ENCODE assay signal across 25 cellular contexts in genomic region chr14:89484445-89484844, GRCh38.
DNase-seq lines count a peak whose midpoint lies in the region; ATAC-seq and TF ChIP-seq lines count a peak whose summit lies in the region.
"Had no signal": no experiment of that assay in that cellular context is flagged by ENCODE, and none has a peak within 500 bp of the region (broad histone marks: within the 10 kb centered on the region; RNA-seq: fewer than 3 reads in every experiment).

No MANE protein-coding gene starts in this region.

- peak overlapping the region; percentile 85 for H3K27ac Mint-ChIP-seq in activated CD8-positive, alpha-beta T cell treated with anti-CD3 and anti-CD28 coated beads, Interleukin-2, amount 10 ng/mL, durations not matched to agents 7 days and 5 days
- H3K27ac Mint-ChIP-seq in activated CD8-positive, alpha-beta T cell treated with anti-CD3 and anti-CD28 coated beads for 36 hours: no peak overlapping the region
- peak overlapping the region; percentile 96 for H3K27ac Mint-ChIP-seq in dendritic cell treated with granulocyte-macrophage colony-stimulating factor and Interleukin-4, amounts not matched to agents 40 ng/mL and 50 ng/mL, for 4 days
- H3K27ac Mint-ChIP-seq: type B pancreatic cell had no signal

- TF ChIP-seq CTCF in activated CD8-positive, alpha-beta T cell treated with anti-CD3 and anti-CD28 coated beads for 36 hours (IDR thresholded peaks at IDR 0.05): no peak

- peak overlapping the region in 14 of 21 experiments; percentile 8 to 80 (median 48) for H3K27ac ChIP-seq in skin epidermis
- H3K27ac ChIP-seq: breast epithelium, colonic mucosa, psoas muscle, VCaP had no signal

- intact Hi-C loops in activated CD8-positive, alpha-beta T cell treated with anti-CD3 and anti-CD28 coated beads for 36 hours (cut with micrococcal nuclease): no loop called here
- intact Hi-C loops in dendritic cell treated with granulocyte-macrophage colony-stimulating factor and Interleukin-4, amounts not matched to agents 40 ng/mL and 50 ng/mL, for 4 days (cut with micrococcal nuclease): loop anchor here (5.0 kb wide), 1 partner anchor 37 kb away; no protein-coding TSS in a partner anchor

- H3K4me3 Mint-ChIP-seq in activated CD8-positive, alpha-beta T cell treated with anti-CD3 and anti-CD28 coated beads, Interleukin-2, amount 10 ng/mL, durations not matched to agents 7 days and 5 days: no peak overlapping the region
- H3K4me3 Mint-ChIP-seq in activated CD8-positive, alpha-beta T cell treated with anti-CD3 and anti-CD28 coated beads for 36 hours: no peak overlapping the region
- peak overlapping the region; percentile 72 for H3K4me3 Mint-ChIP-seq in dendritic cell treated with granulocyte-macrophage colony-stimulating factor and Interleukin-4, amounts not matched to agents 40 ng/mL and 50 ng/mL, for 4 days
- H3K4me3 Mint-ChIP-seq: T-helper 1 cell treated with Interleukin-12 subunit alpha and Interleukin-12 subunit beta and Interleukin-4 antibody, amounts not matched to agents 30 μg/mL and 1 μg/mL, for 36 hours; type B pancreatic cell had no signal

- ATAC-seq in activated CD8-positive, alpha-beta T cell treated with anti-CD3 and anti-CD28 coated beads, Interleukin-2, amount 10 ng/mL, durations not matched to agents 7 days and 5 days: no peak
- no peak for ATAC-seq in activated CD8-positive, alpha-beta T cell treated with anti-CD3 and anti-CD28 coated beads for 36 hours
- ATAC-seq in HG03520 (IDR thresholded peaks at IDR 0.05; ENCODE audit: unreplicated experiment) (no peak), GM19324 (IDR thresholded peaks at IDR 0.05; ENCODE audit: low FRiP score, unreplicated experiment) (no peak)
- ATAC-seq: psoas muscle had no signal

- CTCF ChIA-PET in activated CD8-positive, alpha-beta T cell treated with anti-CD3 and anti-CD28 coated beads, Interleukin-2, amount 10 ng/mL, durations not matched to agents 7 days and 5 days (lab: Charles Lee): no interaction called here
- CTCF ChIA-PET in activated CD8-positive, alpha-beta T cell treated with anti-CD3 and anti-CD28 coated beads for 36 hours (lab: Charles Lee): interaction anchor here (1.5 kb wide), 1 partner anchor 17 kb away, joined by 3 read pairs; no protein-coding TSS in a partner anchor

- peaks cover 30% of the 10 kb centered on the region for H3K36me3 Mint-ChIP-seq in activated CD8-positive, alpha-beta T cell treated with anti-CD3 and anti-CD28 coated beads, Interleukin-2, amount 10 ng/mL, durations not matched to agents 7 days and 5 days (ENCODE audit: low read depth)
- H3K36me3 Mint-ChIP-seq in activated CD8-positive, alpha-beta T cell treated with anti-CD3 and anti-CD28 coated beads for 36 hours (ENCODE audit: low read depth): peaks cover 26% of the 10 kb centered on the region
- H3K36me3 Mint-ChIP-seq in dendritic cell treated with granulocyte-macrophage colony-stimulating factor and Interleukin-4, amounts not matched to agents 40 ng/mL and 50 ng/mL, for 4 days (ENCODE audit: low read depth): peaks cover 34% of the 10 kb centered on the region

- H3K9me3 Mint-ChIP-seq in activated CD8-positive, alpha-beta T cell treated with anti-CD3 and anti-CD28 coated beads, Interleukin-2, amount 10 ng/mL, durations not matched to agents 7 days and 5 days (ENCODE audit: insufficient read depth): no peaks in the 10 kb centered on the region
- H3K9me3 Mint-ChIP-seq in activated CD8-positive, alpha-beta T cell treated with anti-CD3 and anti-CD28 coated beads for 36 hours: no peaks in the 10 kb centered on the region
- H3K9me3 Mint-ChIP-seq in dendritic cell treated with granulocyte-macrophage colony-stimulating factor and Interleukin-4, amounts not matched to agents 40 ng/mL and 50 ng/mL, for 4 days: no peaks in the 10 kb centered on the region
- H3K9me3 Mint-ChIP-seq: T-helper 1 cell treated with Interleukin-12 subunit alpha and Interleukin-12 subunit beta and Interleukin-4 antibody, amounts not matched to agents 30 μg/mL and 1 μg/mL, for 36 hours; type B pancreatic cell had no signal

- no peak overlapping the region for H3K4me3 ChIP-seq in skin epidermis
- H3K4me3 ChIP-seq: breast epithelium, colonic mucosa, esophagus squamous epithelium, psoas muscle had no signal

- H3K27me3 Mint-ChIP-seq in activated CD8-positive, alpha-beta T cell treated with anti-CD3 and anti-CD28 coated beads, Interleukin-2, amount 10 ng/mL, durations not matched to agents 7 days and 5 days (ENCODE audit: low read depth): no peaks in the 10 kb centered on the region
- H3K27me3 Mint-ChIP-seq in activated CD8-positive, alpha-beta T cell treated with anti-CD3 and anti-CD28 coated beads for 36 hours: no peaks in the 10 kb centered on the region
- no peaks in the 10 kb centered on the region for H3K27me3 Mint-ChIP-seq in dendritic cell treated with granulocyte-macrophage colony-stimulating factor and Interleukin-4, amounts not matched to agents 40 ng/mL and 50 ng/mL, for 4 days
- H3K27me3 Mint-ChIP-seq: type B pancreatic cell had no signal

- no peak for DNase-seq in activated CD8-positive, alpha-beta T cell treated with anti-CD3 and anti-CD28 coated beads, Interleukin-2, amount 10 ng/mL, durations not matched to agents 7 days and 5 days
- no peak for DNase-seq in activated CD8-positive, alpha-beta T cell treated with anti-CD3 and anti-CD28 coated beads for 36 hours
- peak; percentile 80 to 90 for DNase-seq in NOMO-1 (lab: John Stamatoyannopoulos, UW; ENCODE audit: unreplicated experiment in 2 of 2)
- DNase-seq in COLO829 (ENCODE audit: low spot score): no peak
- DNase-seq: activated CD4-positive, alpha-beta T cell treated with anti-CD3 and anti-CD28 coated beads, Interleukin-2, amount 50 U/mL, for 1 hour; activated naive CD4-positive, alpha-beta T cell; amygdala; colonic mucosa; esophagus squamous epithelium; GDM1; KBM-7; mammary epithelial cell; MM.1S; NCI-H1694; NCI-H2171; NCI-H510A treated with DMSO at 0.1 percent for 48 hours; psoas muscle had no signal

- POLR2A ChIA-PET in activated CD8-positive, alpha-beta T cell treated with anti-CD3 and anti-CD28 coated beads, Interleukin-2, amount 10 ng/mL, durations not matched to agents 7 days and 5 days (lab: Charles Lee): no interaction called here
- POLR2A ChIA-PET in activated CD8-positive, alpha-beta T cell treated with anti-CD3 and anti-CD28 coated beads for 36 hours (lab: Charles Lee): no interaction called here

- peaks cover 20% of the 10 kb centered on the region for H3K4me1 Mint-ChIP-seq in activated CD8-positive, alpha-beta T cell treated with anti-CD3 and anti-CD28 coated beads, Interleukin-2, amount 10 ng/mL, durations not matched to agents 7 days and 5 days (ENCODE audit: low read depth)
- H3K4me1 Mint-ChIP-seq in activated CD8-positive, alpha-beta T cell treated with anti-CD3 and anti-CD28 coated beads for 36 hours (ENCODE audit: low read depth): peaks cover 27% of the 10 kb centered on the region
- H3K4me1 Mint-ChIP-seq in dendritic cell treated with granulocyte-macrophage colony-stimulating factor and Interleukin-4, amounts not matched to agents 40 ng/mL and 50 ng/mL, for 4 days (ENCODE audit: low read depth): peaks cover 67% of the 10 kb centered on the region

Comparison
In these comparisons a context has a peak if more than half of its experiments do, and no peak if none do; other contexts are left out.
1. DNase-seq: peak in NOMO-1 (2 of 2); none in activated CD8-positive, alpha-beta T cell treated with anti-CD3 and anti-CD28 coated beads, Interleukin-2, amount 10 ng/mL, durations not matched to agents 7 days and 5 days (single experiment), activated CD8-positive, alpha-beta T cell treated with anti-CD3 and anti-CD28 coated beads for 36 hours (single experiment) and COLO829 (single experiment).